17 cellular contexts compared by ENCODE assay signal in the genomic region with DNA sequence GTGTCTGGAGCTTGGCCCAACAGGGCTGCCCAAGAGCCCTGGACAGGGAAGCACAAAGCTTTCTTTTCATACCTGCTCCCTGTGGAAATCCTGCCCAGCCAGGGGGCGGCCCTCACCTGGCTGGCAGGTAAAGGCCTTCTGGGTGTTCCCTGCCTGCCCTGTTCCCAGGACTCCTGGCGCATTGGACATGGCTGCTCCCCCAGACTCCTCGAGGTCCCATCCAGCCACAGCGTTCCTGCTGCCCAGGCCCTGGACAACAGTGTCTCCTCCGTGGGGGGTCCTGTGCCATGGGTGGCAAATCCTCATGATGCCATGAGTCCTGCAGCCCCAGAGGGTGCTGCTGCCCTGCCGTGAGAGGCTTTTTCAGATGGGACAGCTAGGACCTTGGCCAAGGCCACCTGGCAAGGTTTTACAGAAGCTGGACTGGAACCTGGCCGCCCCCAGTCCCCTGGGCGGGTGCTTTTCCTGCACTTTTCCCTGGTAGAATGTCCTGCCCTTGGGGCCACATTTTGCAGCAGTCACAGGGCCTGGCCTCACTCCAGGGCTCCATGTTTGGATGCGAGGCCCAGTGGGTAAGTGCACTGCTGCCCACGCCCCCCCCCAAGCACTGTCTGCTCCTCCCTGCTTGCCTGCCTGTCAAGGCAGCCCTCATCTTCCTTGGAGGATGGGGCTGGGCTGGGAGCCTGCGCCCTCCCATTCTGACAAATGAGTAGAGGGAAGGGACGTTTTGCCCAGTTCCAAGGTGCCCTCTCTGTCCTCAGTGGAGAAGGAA.
DNase-seq lines count a peak whose midpoint lies in the region; ATAC-seq lines count a peak whose summit lies in the region.
"Had no signal": no experiment of that assay in that cellular context is flagged by ENCODE, and none has a peak within 500 bp of the region (broad histone marks: within the 10 kb centered on the region; RNA-seq: fewer than 3 reads in every experiment).

No MANE protein-coding gene starts in this region.

- H2AK5ac ChIP-seq in mesenchymal stem cell (ENCODE audit: low read length, severe bottlenecking) = no peak overlapping the region

- H3K9me3 ChIP-seq in BLaER1 treated with 17β-estradiol and CSF1 and Interleukin-3, amounts not matched to agents 10 nM and 100 nM (replicated peaks in 1 of 11) = no peaks in the 10 kb centered on the region
- H3K9me3 ChIP-seq in T-helper 17 cell (ENCODE audit: control insufficient read depth, low read length, poor library complexity, severe bottlenecking) = no peaks in the 10 kb centered on the region
- H3K9me3 ChIP-seq in mesenchymal stem cell (ENCODE audit: control insufficient read depth, low read length) = no peaks in the 10 kb centered on the region
- no peaks in the 10 kb centered on the region for H3K9me3 ChIP-seq in stomach smooth muscle (ENCODE audit: control insufficient read depth in 2 of 2, low read length in 2 of 2)
- H3K9me3 ChIP-seq: tibial nerve had no signal

- peaks cover 2% of the 10 kb centered on the region for H3K4me1 Mint-ChIP-seq in T-helper 17 cell
- H3K4me1 Mint-ChIP-seq: stimulated activated naive CD8-positive, alpha-beta T cell treated with anti-CD3 and anti-CD28 coated beads, Interleukin-15, amount 100 ng/mL, for 72 hours had no signal

- no peak overlapping the region for H2BK120ac ChIP-seq in mesenchymal stem cell (ENCODE audit: low read depth, low read length)

- WGBS in mesenchymal stem cell = 95% methylated on average over 11 of the region's 12 CpGs

- H3K27ac ChIP-seq in BLaER1 treated with 17β-estradiol and CSF1 and Interleukin-3, amounts not matched to agents 10 nM and 100 nM = peak overlapping the region in 5 of 11 experiments; percentile 11 to 58 (median 56); a peak in 6 of 22 replicates
- H3K27ac ChIP-seq in mesenchymal stem cell (ENCODE audit: low read length, poor library complexity, severe bottlenecking) (no peak overlapping the region), stomach smooth muscle (ENCODE audit: low read length) (peak overlapping the region; percentile 83)
- H3K27ac ChIP-seq: epithelial cell of prostate, parathyroid adenoma had no signal

- H3K27me3 Mint-ChIP-seq in T-helper 17 cell = no peaks in the 10 kb centered on the region
- H3K27me3 Mint-ChIP-seq: stimulated activated naive CD8-positive, alpha-beta T cell treated with anti-CD3 and anti-CD28 coated beads, Interleukin-15, amount 100 ng/mL, for 72 hours had no signal

- H3K4me3 ChIP-seq in BLaER1 treated with 17β-estradiol and CSF1 and Interleukin-3, amounts not matched to agents 10 nM and 100 nM = no peak overlapping the region
- no peak overlapping the region for H3K4me3 ChIP-seq in mesenchymal stem cell (ENCODE audit: insufficient read depth in 1 of 2, low read depth in 1 of 2, low read length in 2 of 2)
- H3K4me3 ChIP-seq in stomach smooth muscle (ENCODE audit: low read length in 2 of 2) = peak overlapping the region; percentile 60 to 65
- H3K4me3 ChIP-seq: K562 had no signal

- peaks cover 32 to 61% (median 48%) of the 10 kb centered on the region in 10 experiments for H3K4me1 ChIP-seq in BLaER1 treated with 17β-estradiol and CSF1 and Interleukin-3, amounts not matched to agents 10 nM and 100 nM
- H3K4me1 ChIP-seq in mesenchymal stem cell (ENCODE audit: control insufficient read depth, insufficient read depth, low read depth, low read length) (peaks cover 9% of the 10 kb centered on the region), stomach smooth muscle (ENCODE audit: control insufficient read depth, insufficient read depth, low read length) (peaks cover 37% of the 10 kb centered on the region)
- H3K4me1 ChIP-seq: parathyroid adenoma had no signal

- no peaks in the 10 kb centered on the region for H3K36me3 ChIP-seq in BLaER1 treated with 17β-estradiol and CSF1 and Interleukin-3, amounts not matched to agents 10 nM and 100 nM
- peaks cover 0 to 4% of the 10 kb centered on the region in 2 experiments for H3K36me3 ChIP-seq in mesenchymal stem cell (ENCODE audit: control insufficient read depth in 1 of 2, insufficient read depth in 2 of 2, low read depth in 1 of 2, low read length in 2 of 2)
- H3K36me3 ChIP-seq in stomach smooth muscle (ENCODE audit: control insufficient read depth in 2 of 2, insufficient read depth in 2 of 2, low read length in 2 of 2) = no peaks in the 10 kb centered on the region

- H4K91ac ChIP-seq in mesenchymal stem cell (ENCODE audit: low read length) = peak overlapping the region; percentile 54

- peak overlapping the region; percentile 54 for H3K27ac Mint-ChIP-seq in T-helper 17 cell

- H4K8ac ChIP-seq in mesenchymal stem cell (ENCODE audit: low read length) = peak overlapping the region; percentile 19

- H3K4me2 ChIP-seq in BLaER1 treated with 17β-estradiol and CSF1 and Interleukin-3, amounts not matched to agents 10 nM and 100 nM = peak overlapping the region; percentile 71 to 96 (median 85)
- H3K4me2 ChIP-seq in mesenchymal stem cell (ENCODE audit: low read length, poor library complexity, severe bottlenecking) = no peak overlapping the region

- no peak overlapping the region for H2AFZ ChIP-seq in mesenchymal stem cell (ENCODE audit: low read depth, low read length)
- H2AFZ ChIP-seq: parathyroid adenoma had no signal

- H2BK15ac ChIP-seq in mesenchymal stem cell (ENCODE audit: low read depth, poor library complexity, severe bottlenecking) = peak overlapping the region; percentile 48

- H3K36me3 Mint-ChIP-seq in T-helper 17 cell (ENCODE audit: low read depth) = no peaks in the 10 kb centered on the region

- no peak overlapping the region for H2BK5ac ChIP-seq in mesenchymal stem cell (ENCODE audit: low read depth, low read length, poor library complexity, severe bottlenecking)

- H3K4me3 Mint-ChIP-seq in T-helper 17 cell = no peak overlapping the region
- H3K4me3 Mint-ChIP-seq: stimulated activated naive CD8-positive, alpha-beta T cell treated with anti-CD3 and anti-CD28 coated beads, Interleukin-15, amount 100 ng/mL, for 72 hours had no signal

- DNase-seq in T-helper 17 cell = no peak
- DNase-seq in mesenchymal stem cell = no peak
- no peak for DNase-seq in NCI-H446 treated with DMSO at 0.1 percent for 48 hours (lab: John Stamatoyannopoulos, UW)
- DNase-seq in foreskin melanocyte = no peak
- DNase-seq: ACHN; activated gamma-delta T cell; NCI-H1436; NCI-H524; stimulated activated naive CD8-positive, alpha-beta T cell treated with anti-CD3 and anti-CD28 coated beads, Interleukin-15, amount 100 ng/mL, for 72 hours had no signal

- H3K14ac ChIP-seq in mesenchymal stem cell (ENCODE audit: low read length in 2 of 2) = peak overlapping the region in 1 of 2 experiments; percentile 9

- peaks cover 0 to 5% (median 0%) of the 10 kb centered on the region in 11 experiments; a peak in 3 of 22 replicates for H4K20me1 ChIP-seq in BLaER1 treated with 17β-estradiol and CSF1 and Interleukin-3, amounts not matched to agents 10 nM and 100 nM

- H3K18ac ChIP-seq in mesenchymal stem cell (ENCODE audit: low read depth in 1 of 2, low read length in 2 of 2) = no peak overlapping the region

- ATAC-seq in T-helper 17 cell (no peak), HG02938 (IDR thresholded peaks at IDR 0.05; ENCODE audit: unreplicated experiment) (no peak), HG03378 (IDR thresholded peaks at IDR 0.05; ENCODE audit: unreplicated experiment) (no peak)
- ATAC-seq: stimulated activated naive CD8-positive, alpha-beta T cell treated with anti-CD3 and anti-CD28 coated beads, Interleukin-15, amount 100 ng/mL, for 72 hours had no signal

- no peak overlapping the region for H3K23ac ChIP-seq in mesenchymal stem cell (ENCODE audit: low read length in 2 of 2)

- no peak overlapping the region for H3K4ac ChIP-seq in mesenchymal stem cell (ENCODE audit: low read depth in 1 of 2, low read length in 2 of 2)

- H2BK12ac ChIP-seq in mesenchymal stem cell (ENCODE audit: low read length in 2 of 2) = peak overlapping the region; percentile 20 to 59

- H3K9ac ChIP-seq in BLaER1 treated with 17β-estradiol and CSF1 and Interleukin-3, amounts not matched to agents 10 nM and 100 nM = peak overlapping the region in 5 of 11 experiments; percentile 37 to 53 (median 50); a peak in 3 of 22 replicates
- H3K9ac ChIP-seq in mesenchymal stem cell (ENCODE audit: low read length) (no peak overlapping the region), stomach smooth muscle (ENCODE audit: low read length in 2 of 2) (peak overlapping the region in 1 of 2 donors; percentile 49)
- H3K9ac ChIP-seq: parathyroid adenoma had no signal

- H3K27me3 ChIP-seq in BLaER1 treated with 17β-estradiol and CSF1 and Interleukin-3, amounts not matched to agents 10 nM and 100 nM = 0 out of 22 replicates have a peak, but pooled peaks cover 0 to 4% (median 0%) of the 10 kb centered on the region in 11 experiments
- H3K27me3 ChIP-seq in mesenchymal stem cell (ENCODE audit: control insufficient read depth in 1 of 2, insufficient read depth in 1 of 2, low read length in 2 of 2) = no peaks in the 10 kb centered on the region
- no peaks in the 10 kb centered on the region for H3K27me3 ChIP-seq in stomach smooth muscle (ENCODE audit: control insufficient read depth in 1 of 2, insufficient read depth in 2 of 2, low read length in 2 of 2)
- H3K27me3 ChIP-seq: tibial nerve had no signal

- H3K79me1 ChIP-seq in mesenchymal stem cell (replicated peaks; ENCODE audit: low read length, poor library complexity, severe bottlenecking) = no peaks in the 10 kb centered on the region

Comparison
In these comparisons a context has a peak if more than half of its experiments do, and no peak if none do; other contexts are left out.
1. H3K4me3 ChIP-seq: peak in stomach smooth muscle (2 of 2); none in BLaER1 treated with 17β-estradiol and CSF1 and Interleukin-3, amounts not matched to agents 10 nM and 100 nM (0 of 10) and mesenchymal stem cell (0 of 2).